15 cellular contexts compared by ENCODE assay signal in genomic region chr1:167718926-167719691, GRCh38. TPM values are rescaled to one million over a fixed set of nuclear protein-coding genes. Genes with fewer than 3 reads are reported as not detected.
DNase-seq lines count a peak whose midpoint lies in the region; ATAC-seq, FAIRE-seq and TF ChIP-seq lines count a peak whose summit lies in the region.
"Had no signal": no experiment of that assay in that cellular context is flagged by ENCODE, and none has a peak within 500 bp of the region (broad histone marks: within the 10 kb centered on the region; RNA-seq: fewer than 3 reads in every experiment).

No MANE protein-coding gene starts in this region.

- H3K4me1 ChIP-seq in HepG2 (ENCODE audit: insufficient read depth, low read length) (peaks cover 54% of the 10 kb centered on the region), right lobe of liver (peaks cover 0 to 21% (median 5%) of the 10 kb centered on the region in 4 donors), OCI-LY3 (ENCODE audit: low read length) (peaks cover 61% of the 10 kb centered on the region), keratinocyte (ENCODE audit: control insufficient read depth, extremely low read depth, insufficient read depth, low read length) (peaks cover 24% of the 10 kb centered on the region), left lung (peaks cover 0 to 51% of the 10 kb centered on the region in 2 donors), left ventricle myocardium inferior (peaks cover 61% of the 10 kb centered on the region)

- H3K27me3 ChIP-seq in HepG2 (ENCODE audit: control insufficient read depth in 1 of 2, insufficient read depth in 2 of 2, low read length in 2 of 2) (peaks cover 0 to 4% of the 10 kb centered on the region in 2 experiments; a peak in 2 of 5 replicates), right lobe of liver (no peaks in the 10 kb centered on the region), OCI-LY3 (ENCODE audit: low read depth, low read length) (no peaks in the 10 kb centered on the region), keratinocyte (ENCODE audit: control insufficient read depth, extremely low read depth, insufficient read depth, low read length) (no peaks in the 10 kb centered on the region), left lung (no peaks in the 10 kb centered on the region), left ventricle myocardium inferior (ENCODE audit: low read depth) (no peaks in the 10 kb centered on the region)

- peaks cover 20% of the 10 kb centered on the region for H3K79me2 ChIP-seq in HepG2 (ENCODE audit: insufficient read depth, low read length)
- peaks cover 23% of the 10 kb centered on the region for H3K79me2 ChIP-seq in OCI-LY3 (ENCODE audit: low read length)
- peaks cover 23% of the 10 kb centered on the region for H3K79me2 ChIP-seq in keratinocyte (ENCODE audit: control insufficient read depth, insufficient read depth, low read length)

- 31% methylated on average over 7 of the region's 7 CpGs for WGBS in HepG2 (ENCODE audit: low lambda C conversion rate)
- WGBS in right lobe of liver (ENCODE audit: insufficient coverage, low coverage, low lambda C conversion rate, missing lambda C conversion rate) = 75% methylated on average over 7 of the region's 7 CpGs

- H3K4me3 ChIP-seq in HepG2 (replicated peaks in 1 of 3; ENCODE audit: insufficient read depth in 1 of 3, low read depth in 2 of 3, low read length in 3 of 3) (no peak overlapping the region), right lobe of liver (no peak overlapping the region), OCI-LY3 (ENCODE audit: low read length) (peak overlapping the region; percentile 78), keratinocyte (ENCODE audit: control insufficient read depth in 2 of 3, extremely low read depth in 1 of 3, insufficient read depth in 2 of 3, low read depth in 1 of 3, low read length in 3 of 3) (no peak overlapping the region), left lung (no peak overlapping the region), left ventricle myocardium inferior (no peak overlapping the region)

- TF ChIP-seq RAD21 in HepG2 (CRISPR knock-in tag; IDR thresholded peaks at IDR 0.05) = no peak

- no peak for DNase-seq in HepG2 (ENCODE audit: low spot score)
- no peak for DNase-seq in right lobe of liver
- DNase-seq in keratinocyte (ENCODE audit: low read depth, low spot score) = no peak
- no peak for DNase-seq in left lung
- DNase-seq in left ventricle myocardium inferior = no peak
- DNase-seq in NOMO-1 (lab: John Stamatoyannopoulos, UW; ENCODE audit: unreplicated experiment in 2 of 2) = no peak
- DNase-seq: activated naive CD4-positive, alpha-beta T cell treated with anti-CD3 and anti-CD28 coated beads, Interleukin-2, amount 50 U/mL, for 16 hours; central memory CD4-positive, alpha-beta T cell; DMS79 treated with DMSO at 0.1 percent for 48 hours; NCI-H446 treated with DMSO at 0.1 percent for 48 hours had no signal

- no peak for ATAC-seq in HepG2
- ATAC-seq in right lobe of liver = no peak
- no peak for ATAC-seq in left lung
- ATAC-seq in GM18861 (IDR thresholded peaks at IDR 0.05; ENCODE audit: unreplicated experiment) = no peak
- ATAC-seq: Panc1 had no signal

- TF ChIP-seq EP300 in HepG2 (IDR thresholded peaks at IDR 0.05; ENCODE audit: low read depth in 2 of 2, low read length in 2 of 2) = no peak
- no peak for TF ChIP-seq EP300 in HepG2 (CRISPR knock-in tag; IDR thresholded peaks at IDR 0.05; ENCODE audit: borderline replicate concordance)

- FAIRE-seq in HepG2 (lab: Jason Lieb, UNC) = no peak
- FAIRE-seq in keratinocyte (lab: Jason Lieb, UNC) = no peak
- FAIRE-seq: frontal cortex had no signal

- TF ChIP-seq POLR2A in HepG2 (IDR thresholded peaks at IDR 0.05; ENCODE audit: insufficient read depth in 1 of 2, low read depth in 2 of 2, low read length in 2 of 2) (no peak), right lobe of liver (IDR thresholded peaks at IDR 0.05) (no peak)

- H3K4me2 ChIP-seq in HepG2 (ENCODE audit: low read depth, low read length) = peak overlapping the region; percentile 9
- H3K4me2 ChIP-seq in OCI-LY3 (ENCODE audit: low read length) = peak overlapping the region; percentile 82
- H3K4me2 ChIP-seq in keratinocyte (ENCODE audit: control insufficient read depth, extremely low read depth, insufficient read depth, low read depth, low read length) = peak overlapping the region; percentile 0

- H3K9ac ChIP-seq in HepG2 (ENCODE audit: insufficient read depth, low read depth, low read length) (no peak overlapping the region), OCI-LY3 (ENCODE audit: low read length) (peak overlapping the region; percentile 77; the same call in 1 of the 2 replicates), keratinocyte (ENCODE audit: control insufficient read depth, extremely low read depth, insufficient read depth, low read length) (no peak overlapping the region)
- H3K9ac ChIP-seq: parathyroid adenoma had no signal

- no TSS peak for BruUV-seq in HepG2 (replicated peaks; lab: Mats Ljungman, UMichigan)

- H4K20me1 ChIP-seq in HepG2 (ENCODE audit: insufficient read depth, low read length) = peaks cover 3% of the 10 kb centered on the region; the same call in 1 of the 2 replicates
- H4K20me1 ChIP-seq in OCI-LY3 (ENCODE audit: insufficient read depth, low read length) = peaks cover 6% of the 10 kb centered on the region
- H4K20me1 ChIP-seq in keratinocyte (ENCODE audit: control insufficient read depth, extremely low read depth, insufficient read depth, low read length) = peaks cover 2% of the 10 kb centered on the region

- dilution Hi-C loops in keratinocyte (cut with MboI; ENCODE audit: extremely low pct_ligation_motif_present, low sequenced_read_pairs) = no loop called here

- POLR2A ChIA-PET in HepG2 (lab: Yijun Ruan, JAX) = no interaction called here

- intact Hi-C loops in HepG2 (cut with micrococcal nuclease; ENCODE audit: unreplicated experiment) (no loop called here), right lobe of liver (cut with DNase I) (no loop called here), left lung (cut with DNase I) (loop anchor here in 1 of 2 donors (5.0 kb wide), 1 partner anchor 78 kb away; no protein-coding TSS in a partner anchor), left ventricle myocardium inferior (cut with micrococcal nuclease) (no loop called here)

- H3K9me1 ChIP-seq in keratinocyte (ENCODE audit: control insufficient read depth, extremely low read depth, insufficient read depth, low read length) = peaks cover 1% of the 10 kb centered on the region

- no peaks in the 10 kb centered on the region for H3K9me3 ChIP-seq in HepG2 (ENCODE audit: low read length)
- H3K9me3 ChIP-seq in right lobe of liver = no peaks in the 10 kb centered on the region
- H3K9me3 ChIP-seq in OCI-LY3 (ENCODE audit: insufficient read depth, low read length) = no peaks in the 10 kb centered on the region
- H3K9me3 ChIP-seq in keratinocyte (ENCODE audit: control insufficient read depth, low read depth, low read length) = no peaks in the 10 kb centered on the region
- no peaks in the 10 kb centered on the region for H3K9me3 ChIP-seq in left lung
- no peaks in the 10 kb centered on the region for H3K9me3 ChIP-seq in left ventricle myocardium inferior (replicated peaks)

- TF ChIP-seq CTCF in HepG2 (CRISPR knock-in tag; IDR thresholded peaks at IDR 0.05) (no peak), right lobe of liver (IDR thresholded peaks at IDR 0.05) (no peak), OCI-LY3 (IDR thresholded peaks at IDR 0.05; ENCODE audit: low read depth, low read length) (no peak), keratinocyte (optimal IDR thresholded peaks at IDR 0.05 in 1 of 3, IDR thresholded peaks at IDR 0.05 in 1 of 3, conservative IDR thresholded peaks at IDR 0.05 in 1 of 3; ENCODE audit: extremely low read depth in 1 of 3, insufficient read depth in 2 of 3, low read length in 3 of 3) (no peak), left lung (IDR thresholded peaks at IDR 0.05) (no peak), left ventricle myocardium inferior (IDR thresholded peaks at IDR 0.05; ENCODE audit: borderline replicate concordance) (no peak)

- CTCF ChIA-PET in HepG2 (lab: Yijun Ruan, JAX; ENCODE audit: low intra/inter-chr PET ratio, low total read pairs) = no interaction called here

- H3K36me3 ChIP-seq in HepG2 (replicated peaks in 1 of 2; ENCODE audit: control insufficient read depth in 1 of 2, insufficient read depth in 2 of 2, low read length in 2 of 2) (no peaks in the 10 kb centered on the region), right lobe of liver (no peaks in the 10 kb centered on the region), OCI-LY3 (replicated peaks; ENCODE audit: low read depth, low read length) (no peaks in the 10 kb centered on the region), keratinocyte (ENCODE audit: control insufficient read depth in 2 of 2, extremely low read depth in 1 of 2, insufficient read depth in 2 of 2, low read length in 2 of 2) (peaks cover 0 to 3% of the 10 kb centered on the region in 2 experiments), left lung (no peaks in the 10 kb centered on the region), left ventricle myocardium inferior (no peaks in the 10 kb centered on the region)

- H2AFZ ChIP-seq in HepG2 (ENCODE audit: low read length) (no peak overlapping the region), OCI-LY3 (ENCODE audit: low read depth, low read length) (peak overlapping the region; percentile 34), keratinocyte (ENCODE audit: control insufficient read depth, low read length) (peak overlapping the region; percentile 67)
- H2AFZ ChIP-seq: parathyroid adenoma had no signal

- in situ Hi-C loops in HepG2 (cut with HindIII; ENCODE audit: extremely low pct_ligation_motif_present, low pct_unique_long_range_greater_than_20kb) = loop anchor here (10.0 kb wide), 1 partner anchor 216 kb away; the partner anchor contains the start of genes DCAF6 and MPC2

- no peak overlapping the region for H3K27ac ChIP-seq in HepG2 (ENCODE audit: extremely low read length, insufficient read depth, low read length)
- no peak overlapping the region for H3K27ac ChIP-seq in right lobe of liver
- H3K27ac ChIP-seq in OCI-LY3 (ENCODE audit: low read length) = peak overlapping the region; percentile 81
- no peak overlapping the region for H3K27ac ChIP-seq in keratinocyte (ENCODE audit: control insufficient read depth, insufficient read depth, low read length)
- peak overlapping the region in 1 of 2 donors; percentile 23 for H3K27ac ChIP-seq in left lung
- no peak overlapping the region for H3K27ac ChIP-seq in left ventricle myocardium inferior (replicated peaks)
- H3K27ac ChIP-seq: parathyroid adenoma had no signal

RNA-seq across cellular contexts. Expression of gene MPZL1, which starts 2.7 kb away (rescaled TPM):
- total RNA-seq in HepG2 (2016; rRNA removed; fragmentation: Illumina TruSeq; extraction: Trizol) (43.9 and 68.7 TPM in 2 replicates), right lobe of liver (10 to 100 TPM; 15.7 to 43.3 (median 18.9) TPM), left lung (100 to 1,000 TPM; 135 to 148 TPM), left ventricle myocardium inferior (28.9 TPM)
- 32.2 and 32.5 TPM in 2 replicates for total RNA-seq in HepG2 (2016; cell fraction: cytosol; rRNA removed; fragmentation: Illumina TruSeq; extraction: Trizol; ENCODE audit: low read depth)
- total RNA-seq in HepG2 (2016; cell fraction: insoluble cytoplasmic fraction; rRNA removed; fragmentation: Illumina TruSeq; extraction: Trizol) = 37.7 and 65.7 TPM in 2 replicates
- 33.4 and 37.7 TPM in 2 replicates for total RNA-seq in HepG2 (2016; cell fraction: membrane; rRNA removed; fragmentation: Illumina TruSeq; extraction: Trizol)
- 62.3 and 75.4 TPM in 2 replicates for total RNA-seq in HepG2 (2016; cell fraction: nucleus; rRNA removed; fragmentation: Illumina TruSeq; extraction: Trizol)
- polyA plus RNA-seq in HepG2 (2011; rRNA removed) (38.0 and 40.1 TPM in 2 replicates), keratinocyte (107 to 195 TPM (median 120 TPM) in 3 replicates)
- polyA plus RNA-seq in HepG2 (2011; cell fraction: cytosol; rRNA removed) = 16.8 and 31.1 TPM in 2 replicates
- polyA plus RNA-seq in HepG2 (2011; cell fraction: nucleus; rRNA removed) = 16.0 and 18.0 TPM in 2 replicates
- 41.2 and 46.3 TPM in 2 replicates for polyA plus RNA-seq in HepG2 (2012)
- polyA plus RNA-seq in HepG2 (2016; cell fraction: cytosol; fragmentation: Illumina TruSeq; extraction: Trizol; ENCODE audit: low read depth) = 9.7 and 14.9 TPM in 2 replicates
- polyA plus RNA-seq in HepG2 (2016; cell fraction: insoluble cytoplasmic fraction; fragmentation: Illumina TruSeq; extraction: Trizol; ENCODE audit: low read depth) = 43.0 and 47.2 TPM in 2 replicates
- polyA plus RNA-seq in HepG2 (2016; cell fraction: membrane; fragmentation: Illumina TruSeq; extraction: Trizol; ENCODE audit: low read depth) = 21.1 and 21.8 TPM in 2 replicates
- polyA plus RNA-seq in HepG2 (2016; cell fraction: nucleus; fragmentation: Illumina TruSeq; extraction: Trizol; ENCODE audit: insufficient read depth, low read depth) = 99.6 and 104 TPM in 2 replicates
- 23.5 and 65.7 TPM in 2 replicates for polyA minus RNA-seq in HepG2 (2011; rRNA and poly(A)+ RNA removed; ENCODE audit: low replicate concordance)
- 37.6 and 52.6 TPM in 2 replicates for polyA minus RNA-seq in HepG2 (2011; cell fraction: cytosol; rRNA and poly(A)+ RNA removed)
- polyA minus RNA-seq in HepG2 (2011; cell fraction: nucleus; rRNA and poly(A)+ RNA removed) = 26.1 and 36.4 TPM in 2 replicates
- 38.3 TPM for polyA plus RNA-seq in keratinocyte (2011; ENCODE audit: low read depth)
- 54.9 and 118 TPM in 2 replicates for polyA plus RNA-seq in keratinocyte (2011; cell fraction: cytosol; rRNA removed)
- 181 and 205 TPM in 2 replicates for polyA plus RNA-seq in keratinocyte (2011; cell fraction: nucleus; rRNA removed)
- 58.0 and 113 TPM in 2 replicates for polyA plus RNA-seq in keratinocyte (2012; ENCODE audit: low replicate concordance)
- polyA minus RNA-seq in keratinocyte = 63.2 to 126 TPM (median 72.7 TPM) in 3 replicates
- 83.1 TPM for polyA minus RNA-seq in keratinocyte (2011; cell fraction: cytosol; rRNA and poly(A)+ RNA removed)
- polyA minus RNA-seq in keratinocyte (2011; cell fraction: nucleus; rRNA and poly(A)+ RNA removed) = 84.3 and 219 TPM in 2 replicates

Comparison
In these comparisons a context has a peak if more than half of its experiments do, and no peak if none do; other contexts are left out.
1. H3K4me2 ChIP-seq: peak in every context shown above with its lines; median percentile 82 in OCI-LY3; 9 in HepG2; 0 in keratinocyte.